ENCODE assay signal across 28 cellular contexts in genomic region chr7:52283399-52283798, GRCh38.
"Had no signal": no experiment of that assay in that cellular context is flagged by ENCODE, and none has a peak within 500 bp of the region (broad histone marks: within the 10 kb centered on the region; RNA-seq: fewer than 3 reads in every experiment).

No MANE protein-coding gene starts in this region.

- H3K36me3 ChIP-seq: ascending aorta, SJSA1 had no signal

- H3K4me3 Mint-ChIP-seq: activated CD4-positive, alpha-beta memory T cell treated with anti-CD3 and anti-CD28 coated beads for 36 hours; activated CD4-positive, alpha-beta T cell treated with anti-CD3 and anti-CD28 coated beads, Interleukin-2, amount 10 ng/mL, durations not matched to agents 24 days and 14 days; activated naive CD4-positive, alpha-beta T cell treated with anti-CD3 and anti-CD28 coated beads, Interleukin-2, amount 10 ng/mL, durations not matched to agents 7 days and 5 days; activated naive CD8-positive, alpha-beta T cell treated with anti-CD3 and anti-CD28 coated beads, Interleukin-2, amount 10 ng/mL, durations not matched to agents 7 days and 5 days; activated T-cell treated with anti-CD3 and anti-CD28 coated beads, Interleukin-2, amount 50 U/mL, for 72 hours; WTC11 had no signal

- H3K36me3 Mint-ChIP-seq: activated CD4-positive, alpha-beta memory T cell treated with anti-CD3 and anti-CD28 coated beads for 36 hours; activated naive CD4-positive, alpha-beta T cell treated with anti-CD3 and anti-CD28 coated beads, Interleukin-2, amount 10 ng/mL, durations not matched to agents 7 days and 5 days; activated naive CD8-positive, alpha-beta T cell treated with anti-CD3 and anti-CD28 coated beads, Interleukin-2, amount 10 ng/mL, durations not matched to agents 7 days and 5 days had no signal

- H3K27ac ChIP-seq: ascending aorta, body of pancreas, coronary artery, SJSA1 had no signal

- H3K27me3 Mint-ChIP-seq: activated CD4-positive, alpha-beta memory T cell treated with anti-CD3 and anti-CD28 coated beads for 36 hours; activated CD4-positive, alpha-beta T cell treated with anti-CD3 and anti-CD28 coated beads, Interleukin-2, amount 10 ng/mL, durations not matched to agents 24 days and 14 days; activated naive CD4-positive, alpha-beta T cell treated with anti-CD3 and anti-CD28 coated beads, Interleukin-2, amount 10 ng/mL, durations not matched to agents 7 days and 5 days; activated naive CD8-positive, alpha-beta T cell treated with anti-CD3 and anti-CD28 coated beads, Interleukin-2, amount 10 ng/mL, durations not matched to agents 7 days and 5 days had no signal

- H3K27me3 ChIP-seq: ascending aorta, body of pancreas, SJSA1 had no signal

- H3K4me1 ChIP-seq: ascending aorta, body of pancreas, SJSA1 had no signal

- FAIRE-seq: bronchial epithelial cell had no signal

- H3K4me3 ChIP-seq: ascending aorta, body of pancreas, coronary artery, SJSA1 had no signal

- ATAC-seq: activated T-cell treated with anti-CD3 and anti-CD28 coated beads, Interleukin-2, amount 50 U/mL, for 72 hours; body of pancreas; PC-3; SK-N-SH treated with all-trans-retinoic acid at 6 μM for 48 hours; WTC11 had no signal

- DNase-seq: activated CD4-positive, alpha-beta memory T cell treated with anti-CD3 and anti-CD28 coated beads for 36 hours; activated CD4-positive, alpha-beta T cell treated with anti-CD3 and anti-CD28 coated beads, Interleukin-2, amount 10 ng/mL, durations not matched to agents 24 days and 14 days; activated CD4-positive, CD25-positive, alpha-beta regulatory T cell treated with anti-CD3 and anti-CD28 coated beads, Interleukin-2, amount 50 U/mL, for 72 hours; activated CD8-positive, alpha-beta memory T cell treated with anti-CD3 and anti-CD28 coated beads, Interleukin-2, amount 50 U/mL, for 4 hours; activated gamma-delta T cell treated with Interleukin-2 at 50 U/mL for 16 hours; activated naive CD4-positive, alpha-beta T cell treated with anti-CD3 and anti-CD28 coated beads, Interleukin-2, amount 10 ng/mL, durations not matched to agents 7 days and 5 days; activated naive CD8-positive, alpha-beta T cell treated with anti-CD3 and anti-CD28 coated beads, Interleukin-2, amount 10 ng/mL, durations not matched to agents 7 days and 5 days; activated T-cell treated with anti-CD3 and anti-CD28 coated beads, Interleukin-2, amount 50 U/mL, for 72 hours; amniotic stem cell; body of pancreas; central memory CD4-positive, alpha-beta T cell; KBM-7; NCI-H1092 treated with DMSO at 0.1 percent for 48 hours; NCI-H1417 treated with DMSO at 0.1 percent for 48 hours; NCI-H1694; NCI-H2081; NCI-H510A treated with DMSO at 0.1 percent for 48 hours; PC-3; SHP77; SW 1271; T-helper 9 cell had no signal

- H3K27ac Mint-ChIP-seq: activated CD4-positive, alpha-beta memory T cell treated with anti-CD3 and anti-CD28 coated beads for 36 hours; activated CD4-positive, alpha-beta T cell treated with anti-CD3 and anti-CD28 coated beads, Interleukin-2, amount 10 ng/mL, durations not matched to agents 24 days and 14 days; activated naive CD4-positive, alpha-beta T cell treated with anti-CD3 and anti-CD28 coated beads, Interleukin-2, amount 10 ng/mL, durations not matched to agents 7 days and 5 days; activated naive CD8-positive, alpha-beta T cell treated with anti-CD3 and anti-CD28 coated beads, Interleukin-2, amount 10 ng/mL, durations not matched to agents 7 days and 5 days; activated T-cell treated with anti-CD3 and anti-CD28 coated beads, Interleukin-2, amount 50 U/mL, for 72 hours; activated T-helper 2 cell treated with anti-CD3 and anti-CD28 coated beads, Interferon-gamma antibody, Interleukin-2, Interleukin-4, amounts not matched to agents 10 μg/mL and 5 μg/mL and 100 μg/mL, durations not matched to agents 14 hours and 24 hours and 36 hours; WTC11 had no signal

- H3K4me1 Mint-ChIP-seq: activated CD4-positive, alpha-beta T cell treated with anti-CD3 and anti-CD28 coated beads, Interleukin-2, amount 10 ng/mL, durations not matched to agents 24 days and 14 days; activated naive CD8-positive, alpha-beta T cell treated with anti-CD3 and anti-CD28 coated beads, Interleukin-2, amount 10 ng/mL, durations not matched to agents 7 days and 5 days; WTC11 had no signal
